ENCODE assay signal across 8 cellular contexts in genomic region chr10:102117391-102118159, GRCh38. TPM values are rescaled to one million over a fixed set of nuclear protein-coding genes. Genes with fewer than 3 reads are reported as not detected.
DNase-seq lines count a peak whose midpoint lies in the region; ATAC-seq and TF ChIP-seq lines count a peak whose summit lies in the region.

No MANE protein-coding gene starts in this region.

- H3K9me3 Mint-ChIP-seq in immature natural killer cell: no peaks in the 10 kb centered on the region

- H3K27ac ChIP-seq in mammary epithelial cell (ENCODE audit: insufficient read depth, low read depth, low read length) (peak overlapping the region; percentile 39), skeletal muscle tissue (ENCODE audit: low read depth, low read length) (peak overlapping the region; percentile 98)

- in situ Hi-C loops in mammary epithelial cell (cut with MboI; ENCODE audit: low sequenced_read_pairs in 2 of 2): no loop called here

- H3K27me3 Mint-ChIP-seq in immature natural killer cell (ENCODE audit: low read depth in 3 of 3): peaks cover 2 to 14% (median 8%) of the 10 kb centered on the region in 3 donors

- H3K4me1 ChIP-seq in mammary epithelial cell (ENCODE audit: insufficient read depth, low read length): peaks cover 55% of the 10 kb centered on the region
- H3K4me1 ChIP-seq in skeletal muscle tissue (ENCODE audit: control insufficient read depth in 3 of 3, insufficient read depth in 3 of 3, low read length in 3 of 3): peaks cover 68 to 79% (median 72%) of the 10 kb centered on the region in 3 donors

- BruUV-seq in mammary epithelial cell (replicated peaks; lab: Mats Ljungman, UMichigan): no TSS peak

- intact Hi-C loops in mammary epithelial cell (cut with micrococcal nuclease): loop anchor here (5.0 kb wide), 1 partner anchor 35 kb away; the partner anchor contains the start of gene NOLC1

- H3K4me2 ChIP-seq in mammary epithelial cell (ENCODE audit: insufficient read depth, low read depth, low read length): peak overlapping the region; percentile 68

- peak overlapping the region; percentile 68 for H2AFZ ChIP-seq in mammary epithelial cell (ENCODE audit: low read depth, low read length)

- DNase-seq in GM10266 (ENCODE audit: extremely low spot score): peak; percentile 64
- DNase-seq in NCI-H146 treated with DMSO at 0.1 percent for 48 hours (lab: John Stamatoyannopoulos, UW; ENCODE audit: unreplicated experiment): peak; percentile 7
- peak; percentile 79 for DNase-seq in UCSD-AML1 (lab: John Stamatoyannopoulos, UW; ENCODE audit: unreplicated experiment)
- peak; percentile 56 for DNase-seq in mammary epithelial cell
- DNase-seq in immature natural killer cell: peak in 1 of 3 donors; percentile 25

- peak overlapping the region; percentile 38 to 90 (median 88) for H3K4me3 Mint-ChIP-seq in immature natural killer cell

- no peaks in the 10 kb centered on the region for H4K20me1 ChIP-seq in mammary epithelial cell (ENCODE audit: insufficient read depth, low read length)

- peak overlapping the region; percentile 88 to 98 (median 98) for H3K27ac Mint-ChIP-seq in immature natural killer cell

- CTCF ChIA-PET in mammary epithelial cell (lab: Charles Lee; ENCODE audit: low non-redundant PET): no interaction called here

- H3K4me3 ChIP-seq in mammary epithelial cell (replicated peaks in 1 of 3; ENCODE audit: insufficient read depth in 1 of 3, low read depth in 2 of 3, low read length in 3 of 3) (peak overlapping the region in 2 of 3 experiments; percentile 3 to 38), skeletal muscle tissue (ENCODE audit: low read length in 3 of 3) (peak overlapping the region; percentile 72 to 94 (median 78))

- H3K9me3 ChIP-seq in mammary epithelial cell (replicated peaks; ENCODE audit: insufficient read depth, low read length) (no peaks in the 10 kb centered on the region), skeletal muscle tissue (ENCODE audit: control insufficient read depth in 3 of 3, low read length in 3 of 3) (no peaks in the 10 kb centered on the region)

- peaks cover 77% of the 10 kb centered on the region in 2 donors for H3K4me1 Mint-ChIP-seq in immature natural killer cell

- dilution Hi-C loops in mammary epithelial cell (cut with HindIII; ENCODE audit: low sequenced_read_pairs): loop anchor here (5.0 kb wide), 1 partner anchor 50 kb away; no protein-coding TSS in a partner anchor

- H3K9ac ChIP-seq in mammary epithelial cell (ENCODE audit: insufficient read depth, low read length): no peak overlapping the region
- peak overlapping the region; percentile 77 to 99 (median 95) for H3K9ac ChIP-seq in skeletal muscle tissue (ENCODE audit: low read depth in 1 of 3, low read length in 3 of 3)

- TF ChIP-seq CTCF in GM10266 (IDR thresholded peaks at IDR 0.05; ENCODE audit: control insufficient read depth, insufficient read depth, low read depth, missing control alignments): peak; percentile 24
- peak in 1 of 2 donors; percentile 32 for TF ChIP-seq CTCF in mammary epithelial cell (conservative IDR thresholded peaks at IDR 0.05 in 1 of 2, IDR thresholded peaks at IDR 0.05 in 1 of 2; ENCODE audit: extremely low read depth in 1 of 2, insufficient read depth in 1 of 2, low read depth in 1 of 2, low read length in 2 of 2)

- WGBS in mammary epithelial cell (ENCODE audit: low coverage, missing lambda C conversion rate): 1% methylated on average over 8 of the region's 12 CpGs

- no peak for ATAC-seq in GM21825 (IDR thresholded peaks at IDR 0.05; ENCODE audit: unreplicated experiment)
- no peak for ATAC-seq in HG03159 (IDR thresholded peaks at IDR 0.05; ENCODE audit: unreplicated experiment)

- H3K79me2 ChIP-seq in mammary epithelial cell (ENCODE audit: insufficient read depth, low read length): peaks cover 75% of the 10 kb centered on the region

- H3K27me3 ChIP-seq in mammary epithelial cell (ENCODE audit: insufficient read depth, low read length) (no peaks in the 10 kb centered on the region), skeletal muscle tissue (ENCODE audit: control insufficient read depth in 3 of 3, insufficient read depth in 3 of 3, low read length in 3 of 3) (no peaks in the 10 kb centered on the region)

- no peaks in the 10 kb centered on the region for H3K36me3 ChIP-seq in mammary epithelial cell (ENCODE audit: insufficient read depth, low read length)
- no peaks in the 10 kb centered on the region for H3K36me3 ChIP-seq in skeletal muscle tissue (ENCODE audit: control insufficient read depth in 3 of 3, insufficient read depth in 3 of 3, low read length in 3 of 3)

- H3K36me3 Mint-ChIP-seq in immature natural killer cell: no peaks in the 10 kb centered on the region

RNA-seq across cellular contexts. Expression of gene LDB1, which starts 2.6 kb away (rescaled TPM):
- total RNA-seq in mammary epithelial cell: 10 to 100 TPM; 54.3 to 77.1 TPM
- polyA plus RNA-seq in mammary epithelial cell: 83.6 TPM
- polyA minus RNA-seq in mammary epithelial cell: 192 TPM
- polyA plus RNA-seq in immature natural killer cell: 10 to 100 TPM in 2 of 3 donors, 1 to 10 TPM in 1; 5.5 to 24.8 (median 24.2) TPM
- total RNA-seq in skeletal muscle tissue: 29.2 TPM

RNA-seq across cellular contexts. Expression of gene PPRC1, which starts 15.3 kb away (rescaled TPM):
- total RNA-seq in mammary epithelial cell: 10 to 100 TPM; 14.5 to 69.0 TPM
- 27.4 TPM for polyA plus RNA-seq in mammary epithelial cell
- 88.8 TPM for polyA minus RNA-seq in mammary epithelial cell
- 10 to 100 TPM in 1 of 3 donors, 1 to 10 TPM in 2; 3.8 to 10.9 (median 7.5) TPM for polyA plus RNA-seq in immature natural killer cell
- 7.3 TPM for total RNA-seq in skeletal muscle tissue

RNA-seq across cellular contexts. Expression of gene NOLC1, which starts 34.6 kb away (rescaled TPM):
- total RNA-seq in mammary epithelial cell (100 to 1,000 TPM in 1 of 2 donors, 10 to 100 TPM in 1; 51.2 to 116 TPM), skeletal muscle tissue (26.6 TPM)
- polyA plus RNA-seq in mammary epithelial cell (170 TPM), immature natural killer cell (10 to 100 TPM; 15.1 to 80.4 (median 29.4) TPM)
- polyA minus RNA-seq in mammary epithelial cell: 74.5 TPM

RNA-seq across cellular contexts. Expression of gene HPS6, which starts 52.4 kb away (rescaled TPM):
- total RNA-seq in mammary epithelial cell (10 to 100 TPM; 26.8 to 39.3 TPM), skeletal muscle tissue (16.7 TPM)
- polyA plus RNA-seq in mammary epithelial cell (23.3 TPM), immature natural killer cell (10 to 100 TPM; 33.3 to 38.4 (median 34.0) TPM)
- polyA minus RNA-seq in mammary epithelial cell: 41.6 TPM
